9 cellular contexts compared by ENCODE assay signal in the genomic region with DNA sequence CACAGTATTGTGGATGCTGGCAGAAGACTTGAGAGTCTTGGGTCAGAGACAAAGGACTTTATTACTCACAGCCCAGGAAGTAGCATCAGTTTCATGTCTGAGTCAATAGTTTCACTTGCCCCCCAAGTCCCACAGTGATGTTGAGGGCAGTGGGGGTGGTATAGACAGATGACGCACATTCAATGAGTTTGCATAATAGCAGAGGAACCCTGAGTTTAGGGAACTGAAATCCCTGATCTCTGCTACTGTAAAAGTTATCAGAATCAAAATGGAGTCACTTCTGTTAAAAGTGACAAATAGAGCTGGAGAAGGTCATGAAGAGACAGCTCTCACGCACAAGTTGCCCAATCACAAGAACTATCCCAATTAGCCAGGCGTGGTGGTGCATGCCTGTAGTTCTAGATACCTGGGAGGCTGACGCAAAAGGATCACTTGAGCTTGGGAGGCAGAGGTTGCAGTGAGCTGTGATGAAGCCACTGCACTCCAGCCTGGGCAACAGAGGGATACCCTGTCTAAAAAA. TPM values are rescaled to one million over a fixed set of nuclear protein-coding genes. Genes with fewer than 3 reads are reported as not detected.
DNase-seq lines count a peak whose midpoint lies in the region; ATAC-seq, FAIRE-seq and TF ChIP-seq lines count a peak whose summit lies in the region.
"Had no signal": no experiment of that assay in that cellular context is flagged by ENCODE, and none has a peak within 500 bp of the region (broad histone marks: within the 10 kb centered on the region; RNA-seq: fewer than 3 reads in every experiment).

No MANE protein-coding gene starts in this region.

- H2AFZ ChIP-seq in mesenchymal stem cell (ENCODE audit: low read depth, low read length) = no peak overlapping the region

- H3K9me3 ChIP-seq in mesenchymal stem cell (ENCODE audit: control insufficient read depth, low read length) = no peaks in the 10 kb centered on the region
- H3K9me3 ChIP-seq in esophagus muscularis mucosa = no peaks in the 10 kb centered on the region

- no peak overlapping the region for H2BK15ac ChIP-seq in mesenchymal stem cell (ENCODE audit: low read depth, poor library complexity, severe bottlenecking)

- H3K4ac ChIP-seq in mesenchymal stem cell (ENCODE audit: low read depth in 1 of 2, low read length in 2 of 2) = no peak overlapping the region

- H3K23ac ChIP-seq in mesenchymal stem cell (ENCODE audit: low read length in 2 of 2) = no peak overlapping the region

- no peaks in the 10 kb centered on the region for H3K4me1 ChIP-seq in mesenchymal stem cell (ENCODE audit: control insufficient read depth, insufficient read depth, low read depth, low read length)
- no peaks in the 10 kb centered on the region for H3K4me1 ChIP-seq in esophagus muscularis mucosa

- H4K8ac ChIP-seq in mesenchymal stem cell (ENCODE audit: low read length) = no peak overlapping the region

- no peak overlapping the region for H3K18ac ChIP-seq in mesenchymal stem cell (ENCODE audit: low read depth in 1 of 2, low read length in 2 of 2)

- no peak overlapping the region for H2BK5ac ChIP-seq in mesenchymal stem cell (ENCODE audit: low read depth, low read length, poor library complexity, severe bottlenecking)

- H3K4me2 ChIP-seq in mesenchymal stem cell (ENCODE audit: low read length, poor library complexity, severe bottlenecking) = no peak overlapping the region

- peaks cover 0 to 9% of the 10 kb centered on the region in 2 experiments for H3K27me3 ChIP-seq in mesenchymal stem cell (ENCODE audit: control insufficient read depth in 1 of 2, insufficient read depth in 1 of 2, low read length in 2 of 2)
- no peaks in the 10 kb centered on the region for H3K27me3 ChIP-seq in H7 (ENCODE audit: control insufficient read depth, insufficient read depth, low read length)
- H3K27me3 ChIP-seq in esophagus muscularis mucosa = no peaks in the 10 kb centered on the region

- no peak overlapping the region for H3K14ac ChIP-seq in mesenchymal stem cell (ENCODE audit: low read length in 2 of 2)

- TF ChIP-seq CTCF in D721Med (IDR thresholded peaks at IDR 0.05; ENCODE audit: insufficient read depth, missing control alignments) (no peak), esophagus muscularis mucosa (IDR thresholded peaks at IDR 0.05) (no peak)

- TF ChIP-seq EP300 in esophagus muscularis mucosa (IDR thresholded peaks at IDR 0.05) = no peak

- H2AK5ac ChIP-seq in mesenchymal stem cell (ENCODE audit: low read length, severe bottlenecking) = no peak overlapping the region

- DNase-seq in HCEC 1CT = peak; percentile 83
- peak; percentile 97 for DNase-seq in NOMO-1 treated with DMSO at 0.1 percent for 48 hours (lab: John Stamatoyannopoulos, UW; ENCODE audit: unreplicated experiment)
- DNase-seq in mesenchymal stem cell = no peak
- no peak for DNase-seq in H7
- DNase-seq in NCI-H82 (lab: John Stamatoyannopoulos, UW) = no peak
- no peak for DNase-seq in D721Med (ENCODE audit: insufficient read length, low spot score)
- no peak for DNase-seq in esophagus muscularis mucosa (ENCODE audit: extremely low spot score)

- TF ChIP-seq POLR2A in esophagus muscularis mucosa (IDR thresholded peaks at IDR 0.05; ENCODE audit: low read depth) = no peak

- ATAC-seq in GM18517 (IDR thresholded peaks at IDR 0.05; ENCODE audit: unreplicated experiment) = peak; percentile 95

- H2BK12ac ChIP-seq in mesenchymal stem cell (ENCODE audit: low read length in 2 of 2) = no peak overlapping the region

- H3K4me3 ChIP-seq in mesenchymal stem cell (ENCODE audit: insufficient read depth in 1 of 2, low read depth in 1 of 2, low read length in 2 of 2) (no peak overlapping the region), H7 (ENCODE audit: insufficient read depth, low read depth, low read length) (no peak overlapping the region), esophagus muscularis mucosa (no peak overlapping the region)

- WGBS in mesenchymal stem cell = 85% methylated on average over 4 of the region's 4 CpGs
- 69% methylated on average over 4 of the region's 4 CpGs for WGBS in esophagus muscularis mucosa

- FAIRE-seq in D721Med (lab: Jason Lieb, UNC) = no peak
- FAIRE-seq: endothelial cell of umbilical vein had no signal

- H2BK120ac ChIP-seq in mesenchymal stem cell (ENCODE audit: low read depth, low read length) = no peak overlapping the region

- no peaks in the 10 kb centered on the region for H3K79me1 ChIP-seq in mesenchymal stem cell (replicated peaks; ENCODE audit: low read length, poor library complexity, severe bottlenecking)

- H3K36me3 ChIP-seq in mesenchymal stem cell (ENCODE audit: control insufficient read depth in 1 of 2, insufficient read depth in 2 of 2, low read depth in 1 of 2, low read length in 2 of 2) (no peaks in the 10 kb centered on the region), H7 (replicated peaks; ENCODE audit: control insufficient read depth, insufficient read depth, low read length) (no peaks in the 10 kb centered on the region), esophagus muscularis mucosa (no peaks in the 10 kb centered on the region)

- H4K91ac ChIP-seq in mesenchymal stem cell (ENCODE audit: low read length) = no peak overlapping the region

- peak overlapping the region; percentile 8 for H3K9ac ChIP-seq in mesenchymal stem cell (ENCODE audit: low read length)

- no peak overlapping the region for H3K27ac ChIP-seq in mesenchymal stem cell (ENCODE audit: low read length, poor library complexity, severe bottlenecking)
- H3K27ac ChIP-seq in esophagus muscularis mucosa (replicated peaks in 1 of 4) = no peak overlapping the region

- intact Hi-C loops in esophagus muscularis mucosa (cut with DNase I) = no loop called here

RNA-seq across cellular contexts. Expression of gene HCRTR1, which starts 11.5 kb away (rescaled TPM):
- not detected for polyA plus RNA-seq in mesenchymal stem cell (2013, experiment 1 of 2)
- not detected for polyA plus RNA-seq in mesenchymal stem cell (2013, experiment 2 of 2)
- not detected in 2 replicates for total RNA-seq in H7 (2014; rRNA removed; shearing (Covaris generic))
- 1 to 10 TPM in 2 of 4 donors, under 1 TPM in 1, not detected in 1; 0.45 to 1.8 (median 1.7) TPM for total RNA-seq in esophagus muscularis mucosa

RNA-seq across cellular contexts. Expression of gene TINAGL1, which starts 29.7 kb away (rescaled TPM):
- 0.47 TPM for polyA plus RNA-seq in mesenchymal stem cell (2013, experiment 1 of 2)
- polyA plus RNA-seq in mesenchymal stem cell (2013, experiment 2 of 2) = 0.47 TPM
- 11.5 and 14.2 TPM in 2 replicates for total RNA-seq in H7 (2014; rRNA removed; shearing (Covaris generic))
- total RNA-seq in esophagus muscularis mucosa = 100 to 1,000 TPM; 139 to 354 (median 244) TPM

RNA-seq across cellular contexts. Expression of gene PEF1, which starts 38.7 kb away (rescaled TPM):
- 56.0 TPM for polyA plus RNA-seq in mesenchymal stem cell (2013, experiment 1 of 2)
- 55.6 TPM for polyA plus RNA-seq in mesenchymal stem cell (2013, experiment 2 of 2)
- 95.7 and 129 TPM in 2 replicates for total RNA-seq in H7 (2014; rRNA removed; shearing (Covaris generic))
- total RNA-seq in esophagus muscularis mucosa = 100 to 1,000 TPM in 1 of 4 donors, 10 to 100 TPM in 3; 61.5 to 101 (median 92.9) TPM

Comparison
In these comparisons a context has a peak if more than half of its experiments do, and no peak if none do; other contexts are left out.
1. DNase-seq: peak in HCEC 1CT (single experiment) and NOMO-1 treated with DMSO at 0.1 percent for 48 hours (single experiment); none in mesenchymal stem cell (single experiment), H7 (single experiment), NCI-H82 (single experiment), D721Med (single experiment) and esophagus muscularis mucosa (single experiment).